11 cellular contexts compared by ENCODE assay signal in the genomic region with DNA sequence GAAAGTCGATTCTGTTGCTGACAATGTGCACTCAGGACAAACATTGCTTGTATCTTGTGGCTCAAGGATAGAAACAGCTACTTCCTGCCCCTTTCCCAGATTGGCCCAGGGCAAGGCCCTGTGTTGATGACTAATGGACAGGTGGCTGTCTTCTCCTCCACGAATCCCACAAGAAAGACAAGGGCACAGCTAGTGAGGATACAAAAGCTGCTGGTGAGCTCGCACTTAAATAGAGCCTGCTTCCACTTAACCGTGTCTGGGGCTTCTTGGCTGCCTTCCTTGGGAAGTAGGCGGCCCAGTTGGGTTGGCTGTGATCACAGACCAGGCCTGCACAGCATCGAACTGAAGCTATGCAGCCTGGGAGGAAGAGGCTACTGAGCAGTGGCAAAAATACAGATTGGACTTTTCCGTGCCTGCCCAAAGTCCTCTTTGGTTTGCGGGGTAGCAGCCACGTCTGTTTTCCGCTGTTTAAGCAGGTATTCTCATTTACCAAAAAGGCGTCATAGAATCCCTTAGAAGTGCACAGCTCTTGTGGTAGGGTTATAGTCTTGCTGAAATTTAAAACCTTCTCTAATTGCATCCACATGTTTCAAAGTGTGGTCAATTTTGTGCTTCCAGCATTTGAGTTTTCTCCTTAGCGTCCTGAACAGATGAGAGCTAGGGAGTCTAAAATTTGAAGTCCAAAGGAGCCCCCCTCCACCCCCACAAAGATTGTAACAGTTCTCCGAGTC. TPM values are rescaled to one million over a fixed set of nuclear protein-coding genes. Genes with fewer than 3 reads are reported as not detected.
A peak's percentile ranks its signal among the peaks of the same experiment; 100 is the strongest.
DNase-seq lines count a peak whose midpoint lies in the region; ATAC-seq, FAIRE-seq and TF ChIP-seq lines count a peak whose summit lies in the region.
"Had no signal": no experiment of that assay in that cellular context is flagged by ENCODE, and none has a peak within 500 bp of the region (broad histone marks: within the 10 kb centered on the region; RNA-seq: fewer than 3 reads in every experiment).

No MANE protein-coding gene starts in this region.

- DNase-seq in AG20443 (ENCODE audit: low spot score) = peak; percentile 45
- DNase-seq in Panc1 (ENCODE audit: low read depth, low spot score) = no peak
- peak; percentile 97 for DNase-seq in myocyte (ENCODE audit: low read depth)
- no peak for DNase-seq in activated CD4-positive, alpha-beta T cell treated with anti-CD3 and anti-CD28 coated beads for 4 hours
- DNase-seq in D721Med (ENCODE audit: insufficient read length, low spot score) = no peak
- DNase-seq in posterior vena cava (ENCODE audit: low spot score) = no peak
- DNase-seq: stimulated activated naive CD4-positive, alpha-beta T cell treated with Interleukin-2 at 50 U/mL for 16 hours had no signal

- in situ Hi-C loops in Panc1 (cut with HindIII; ENCODE audit: low pct_unique_long_range_greater_than_20kb, low sequenced_read_pairs) = no loop called here

- BruUV-seq in Panc1 (replicated peaks; lab: Mats Ljungman, UMichigan) = no TSS peak

- no peak for TF ChIP-seq CTCF in Panc1 (IDR thresholded peaks at IDR 0.05)
- TF ChIP-seq CTCF in D721Med (IDR thresholded peaks at IDR 0.05; ENCODE audit: insufficient read depth, missing control alignments) = no peak

- FAIRE-seq in D721Med (lab: Jason Lieb, UNC) = no peak

- POLR2A ChIA-PET in Panc1 (lab: Charles Lee) = interaction anchor here (0.6 to 1.1 kb wide), 3 partner anchors 235 to 301 kb away, joined by 3 to 10 read pairs (median 3); no protein-coding TSS in a partner anchor

- no peaks in the 10 kb centered on the region for H3K27me3 ChIP-seq in Panc1 (ENCODE audit: control insufficient read depth, insufficient read depth, low read length)

- H3K27ac ChIP-seq in Panc1 (ENCODE audit: low read length) = peak overlapping the region; percentile 99

- intact Hi-C loops in Panc1 (cut with micrococcal nuclease; ENCODE audit: unreplicated experiment) (no loop called here), posterior vena cava (cut with DNase I) (loop anchor here in 1 of 2 donors (2.0 to 10.0 kb wide), 2 partner anchors 19 to 299 kb away; no protein-coding TSS in a partner anchor)

- peaks cover 7% of the 10 kb centered on the region for H3K36me3 ChIP-seq in Panc1 (ENCODE audit: control insufficient read depth, insufficient read depth, low read length)

- CTCF ChIA-PET in Panc1 (lab: Charles Lee) = interaction anchor here (0.6 to 1.5 kb wide), 4 partner anchors 22 to 1573 kb away, joined by 3 to 9 read pairs (median 4); no protein-coding TSS in a partner anchor

- ATAC-seq in Panc1 = peak; percentile 64
- ATAC-seq in esophagus mucosa = peak; percentile 65
- ATAC-seq in GM18867 (IDR thresholded peaks at IDR 0.05; ENCODE audit: unreplicated experiment) = no peak

- no peaks in the 10 kb centered on the region for H3K9me3 ChIP-seq in Panc1 (ENCODE audit: control insufficient read depth, insufficient read depth, low read depth, low read length)

- peaks cover 54% of the 10 kb centered on the region for H3K4me1 ChIP-seq in Panc1 (ENCODE audit: control insufficient read depth, insufficient read depth, low read length)

- H3K4me3 ChIP-seq in Panc1 (ENCODE audit: low read depth in 2 of 2, low read length in 2 of 2) = peak overlapping the region; percentile 27 to 52; a peak in 2 of 4 replicates

RNA-seq across cellular contexts. Expression of a gene that starts 23.1 kb away (rescaled TPM):
- total RNA-seq in Panc1 (2021; ENCODE audit: unreplicated experiment) = 65.6 TPM
- polyA plus RNA-seq in Panc1 (2012; ENCODE audit: insufficient read length) = 56.9 TPM
- total RNA-seq in esophagus mucosa = 156 TPM
- total RNA-seq in myocyte = 42.2 and 62.3 TPM in 2 replicates
- 72.3 TPM for polyA plus RNA-seq in myocyte (2012)
- total RNA-seq in posterior vena cava = 10 to 100 TPM; 45.3 to 48.4 TPM

RNA-seq across cellular contexts. Expression of a gene that starts 58.2 kb away (rescaled TPM):
- total RNA-seq in Panc1 (2021; ENCODE audit: unreplicated experiment) (16.4 TPM), esophagus mucosa (9.8 TPM), myocyte (33.6 and 36.2 TPM in 2 replicates), posterior vena cava (10 to 100 TPM; 14.7 to 15.7 TPM)
- 13.1 TPM for polyA plus RNA-seq in Panc1 (2012; ENCODE audit: insufficient read length)
- 10.1 TPM for polyA plus RNA-seq in myocyte (2012)

RNA-seq across cellular contexts. Expression of a gene that starts 58.2 kb away (rescaled TPM):
- total RNA-seq in Panc1 (2021; ENCODE audit: unreplicated experiment) (0.28 TPM), esophagus mucosa (not detected), myocyte (0.83 and 2.1 TPM in 2 replicates), posterior vena cava (1 to 10 TPM in 1 of 2 donors, not detected in 1; 1.2 TPM)
- not detected for polyA plus RNA-seq in Panc1 (2012; ENCODE audit: insufficient read length)
- polyA plus RNA-seq in myocyte (2012) = 0.58 TPM
- total RNA-seq: activated T-helper 1 cell treated with anti-CD3 and anti-CD28 coated beads, Interleukin-12 subunit alpha, Interleukin-12 subunit beta, Interleukin-2, Interleukin-4 antibody, amounts not matched to agents 30 ng/mL and 10 ng/mL and 1 ng/mL, durations not matched to agents 14 hours and 24 hours and 36 hours; mononuclear cell had no signal

Comparison
In these comparisons a context has a peak if more than half of its experiments do, and no peak if none do; other contexts are left out.
1. DNase-seq: peak in AG20443 (single experiment) and myocyte (single experiment); none in Panc1 (single experiment), activated CD4-positive, alpha-beta T cell treated with anti-CD3 and anti-CD28 coated beads for 4 hours (0 of 2), D721Med (single experiment) and posterior vena cava (single experiment).